In genomic region chr3:184643442-184643841, GRCh38 we compare ENCODE assay signal across 18 cellular contexts.
"Had no signal": no experiment of that assay in that cellular context is flagged by ENCODE, and none has a peak within 500 bp of the region (broad histone marks: within the 10 kb centered on the region; RNA-seq: fewer than 3 reads in every experiment).

No MANE protein-coding gene starts in this region.

- H3K36me3 Mint-ChIP-seq: activated naive CD8-positive, alpha-beta T cell; natural killer cell treated with Interleukin-12 subunit alpha and Interleukin-12 subunit beta and Interleukin-15 and Interleukin-18, amount 100 ng/mL, for 72 hours had no signal

- H3K27ac Mint-ChIP-seq: activated naive CD8-positive, alpha-beta T cell had no signal

- H3K9me3 Mint-ChIP-seq: natural killer cell treated with Interleukin-12 subunit alpha and Interleukin-12 subunit beta and Interleukin-15 and Interleukin-18, amount 100 ng/mL, for 72 hours had no signal

- H3K4me3 Mint-ChIP-seq: activated naive CD8-positive, alpha-beta T cell; natural killer cell treated with Interleukin-12 subunit alpha and Interleukin-12 subunit beta and Interleukin-15 and Interleukin-18, amount 100 ng/mL, for 72 hours had no signal

- DNase-seq: activated CD4-positive, alpha-beta T cell treated with anti-CD3 and anti-CD28 coated beads, Interleukin-2, amount 50 U/mL, for 1 hour; activated CD8-positive, alpha-beta memory T cell treated with anti-CD3 and anti-CD28 coated beads for 24 hours; activated CD8-positive, alpha-beta memory T cell treated with anti-CD3 and anti-CD28 coated beads, Interleukin-2, amount 50 U/mL, for 48 hours; activated gamma-delta T cell treated with Interleukin-2 at 50 U/mL for 16 hours; caudate nucleus; foreskin fibroblast; left cardiac atrium; ovary; stimulated activated naive CD8-positive, alpha-beta T cell treated with anti-CD3 and anti-CD28 coated beads, Interleukin-15, Interleukin-2, amounts not matched to agents 100 U/mL and 50 U/mL, for 24 hours; substantia nigra; tibial artery had no signal

- H3K27ac ChIP-seq: epithelial cell of prostate, hepatocyte, ovary, psoas muscle, skin epidermis, tibial artery, vagina had no signal

- H3K27me3 ChIP-seq: hepatocyte, ovary, vagina had no signal

- H2AFZ ChIP-seq: hepatocyte had no signal

- H3K36me3 ChIP-seq: ovary, tibial artery, vagina had no signal

- H3K9me3 ChIP-seq: ovary, psoas muscle, tibial artery, vagina had no signal

- H3K4me2 ChIP-seq: hepatocyte had no signal

- H3K4me1 ChIP-seq: psoas muscle, tibial artery had no signal

- H3K4me3 ChIP-seq: hepatocyte, ovary, psoas muscle, skin epidermis, tibial artery, vagina had no signal
